Comparison of ENCODE assay signal across 8 cellular contexts in genomic region chr1:57422271-57423134, GRCh38. TPM values are rescaled to one million over a fixed set of nuclear protein-coding genes. Genes with fewer than 3 reads are reported as not detected.
DNase-seq lines count a peak whose midpoint lies in the region; ATAC-seq, FAIRE-seq and TF ChIP-seq lines count a peak whose summit lies in the region.

No MANE protein-coding gene starts in this region.

- H3K4me3 ChIP-seq in fibroblast of mammary gland (ENCODE audit: control insufficient read depth, low read depth, low read length) (peak overlapping the region; percentile 22), ovary (peak overlapping the region; percentile 3)

- WGBS in ovary, 3 donors = 1% methylated on average over 36 to 66 of the region's 66 CpGs

- intact Hi-C loops in ovary (cut with DNase I) = loop anchor here in 1 of 4 donors (5.0 kb wide), 1 partner anchor 180 kb away; no protein-coding TSS in a partner anchor

- FAIRE-seq in D721Med (lab: Jason Lieb, UNC) = no peak

- DNase-seq in D721Med (ENCODE audit: insufficient read length, low spot score) (no peak), NCI-H526 (lab: John Stamatoyannopoulos, UW) (peak; percentile 13 to 62), fibroblast of mammary gland (ENCODE audit: low read depth) (peak; percentile 16), ovary (peak in 2 of 5 donors; percentile 11 to 17), RPMI8226 (no peak)

- no peaks in the 10 kb centered on the region for H3K9me3 ChIP-seq in ovary

- H3K27ac ChIP-seq in ovary = no peak overlapping the region

- H3K4me1 ChIP-seq in ovary (ENCODE audit: insufficient read depth) = no peaks in the 10 kb centered on the region

- TF ChIP-seq EP300 in ovary (IDR thresholded peaks at IDR 0.05) = no peak

- no peak for ATAC-seq in GM21619 (IDR thresholded peaks at IDR 0.05; ENCODE audit: unreplicated experiment)
- ATAC-seq in HG02623 (IDR thresholded peaks at IDR 0.05; ENCODE audit: unreplicated experiment) = no peak
- ATAC-seq in GM21717 (IDR thresholded peaks at IDR 0.05; ENCODE audit: unreplicated experiment) = no peak

- no peaks in the 10 kb centered on the region for H3K36me3 ChIP-seq in ovary

- no peaks in the 10 kb centered on the region for H3K27me3 ChIP-seq in ovary

- TF ChIP-seq CTCF in D721Med (IDR thresholded peaks at IDR 0.05; ENCODE audit: insufficient read depth, missing control alignments) = peak; percentile 31
- TF ChIP-seq CTCF in fibroblast of mammary gland (conservative IDR thresholded peaks at IDR 0.05; ENCODE audit: control insufficient read depth, insufficient read depth, low read depth, low read length) = peak; percentile 24
- no peak for TF ChIP-seq CTCF in ovary (IDR thresholded peaks at IDR 0.05)

- TF ChIP-seq POLR2A in ovary (IDR thresholded peaks at IDR 0.05) = no peak

RNA-seq across cellular contexts. Expression of gene DAB1, which starts 1.4 kb away (rescaled TPM):
- total RNA-seq in ovary = 1 to 10 TPM in 3 of 7 donors, under 1 TPM in 4; 0.34 to 5.5 (median 0.77) TPM
- polyA plus RNA-seq in ovary = 1 to 10 TPM in 1 of 2 donors, under 1 TPM in 1; 0.22 to 4.4 TPM

Comparison
In these comparisons a context has a peak if more than half of its experiments do, and no peak if none do; other contexts are left out.
1. DNase-seq: peak in NCI-H526 (2 of 2) and fibroblast of mammary gland (single experiment); none in D721Med (single experiment) and RPMI8226 (single experiment).
2. CTCF ChIP-seq: peak in D721Med (single experiment) and fibroblast of mammary gland (single experiment); none in ovary (0 of 3).